ENCODE assay signal across 8 cellular contexts in the genomic region with DNA sequence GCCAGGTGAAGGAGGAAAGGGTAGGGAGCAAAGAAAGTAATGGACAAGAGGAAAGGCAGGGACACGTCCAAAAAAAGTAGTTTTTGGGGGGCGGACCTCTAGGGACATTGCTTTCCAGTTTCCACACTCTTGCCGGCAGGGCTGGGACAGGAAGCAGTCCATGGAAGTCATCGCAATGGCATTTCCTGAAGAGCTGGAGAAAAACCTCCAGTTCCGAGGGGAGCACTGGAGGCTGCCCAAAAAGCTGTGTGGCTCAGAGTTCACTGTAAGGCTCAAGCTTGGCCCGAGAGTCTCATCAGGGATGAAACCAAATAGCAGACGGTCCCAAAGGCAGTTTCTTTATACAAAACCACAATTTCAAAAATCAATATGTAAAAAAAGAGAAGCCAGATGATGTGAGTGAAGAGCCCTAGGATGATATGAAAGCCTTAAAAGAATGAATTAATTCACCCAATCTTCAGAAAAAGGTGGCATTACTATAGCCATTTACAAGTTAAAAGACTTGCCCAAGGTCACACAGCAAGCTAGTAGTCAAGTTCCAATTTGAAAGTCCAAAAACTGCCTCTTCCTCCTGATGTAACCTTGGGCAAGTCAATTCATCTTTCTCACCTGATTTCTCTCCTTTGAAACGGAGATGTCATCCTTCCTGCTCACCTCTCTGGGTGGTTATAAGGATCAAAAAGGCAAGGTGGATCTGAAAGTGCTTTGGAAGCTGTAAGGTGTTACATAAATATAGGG. TPM values are rescaled to one million over a fixed set of nuclear protein-coding genes. Genes with fewer than 3 reads are reported as not detected.
DNase-seq lines count a peak whose midpoint lies in the region; ATAC-seq, FAIRE-seq and TF ChIP-seq lines count a peak whose summit lies in the region.

No MANE protein-coding gene starts in this region.

- peaks cover 70 to 98% (median 86%) of the 10 kb centered on the region in 4 donors for H3K4me1 Mint-ChIP-seq in CD4-positive, alpha-beta memory T cell
- peaks cover 54 to 91% (median 85%) of the 10 kb centered on the region in 7 donors for H3K4me1 Mint-ChIP-seq in naive thymus-derived CD4-positive, alpha-beta T cell

- H3K36me3 ChIP-seq in CD4-positive, alpha-beta memory T cell (ENCODE audit: insufficient read depth, low read length), result peaks cover 27% of the 10 kb centered on the region
- peaks cover 0 to 34% (median 0%) of the 10 kb centered on the region in 3 experiments for H3K36me3 ChIP-seq in naive thymus-derived CD4-positive, alpha-beta T cell (ENCODE audit: control insufficient read depth in 2 of 3, insufficient read depth in 3 of 3, low read length in 3 of 3)

- H3K4me3 Mint-ChIP-seq in CD4-positive, alpha-beta memory T cell, result peak overlapping the region in 4 of 8 donors; percentile 8 to 52 (median 49)
- H3K4me3 Mint-ChIP-seq in naive thymus-derived CD4-positive, alpha-beta T cell, result peak overlapping the region in 1 of 10 donors; percentile 50

- H3K27me3 ChIP-seq in CD4-positive, alpha-beta memory T cell (ENCODE audit: insufficient read depth, low read length), result no peaks in the 10 kb centered on the region
- no peaks in the 10 kb centered on the region for H3K27me3 ChIP-seq in naive thymus-derived CD4-positive, alpha-beta T cell (ENCODE audit: control insufficient read depth in 2 of 2, insufficient read depth in 2 of 2, low read length in 2 of 2)

- intact Hi-C loops in CD4-positive, alpha-beta memory T cell (cut with micrococcal nuclease), result no loop called here
- intact Hi-C loops in naive thymus-derived CD4-positive, alpha-beta T cell (cut with micrococcal nuclease), result loop anchor here in 1 of 2 donors (1.0 kb wide), 1 partner anchor 8 kb away; no protein-coding TSS in a partner anchor

- FAIRE-seq in GM12892 (lab: Jason Lieb, UNC), result no peak

- H3K27ac Mint-ChIP-seq in CD4-positive, alpha-beta memory T cell, result peak overlapping the region; percentile 63 to 91 (median 80)
- peak overlapping the region; percentile 2 to 65 (median 41) for H3K27ac Mint-ChIP-seq in naive thymus-derived CD4-positive, alpha-beta T cell

- H3K9me3 Mint-ChIP-seq in CD4-positive, alpha-beta memory T cell, result no peaks in the 10 kb centered on the region
- no peaks in the 10 kb centered on the region for H3K9me3 Mint-ChIP-seq in naive thymus-derived CD4-positive, alpha-beta T cell

- H3K4me3 ChIP-seq in CD4-positive, alpha-beta memory T cell (ENCODE audit: low read length in 2 of 2), result no peak overlapping the region
- H3K4me3 ChIP-seq in naive thymus-derived CD4-positive, alpha-beta T cell (ENCODE audit: low read length), result no peak overlapping the region

- H3K9me3 ChIP-seq in CD4-positive, alpha-beta memory T cell (ENCODE audit: control insufficient read depth in 1 of 2, low read length in 2 of 2), result no peaks in the 10 kb centered on the region
- no peaks in the 10 kb centered on the region for H3K9me3 ChIP-seq in naive thymus-derived CD4-positive, alpha-beta T cell (ENCODE audit: control insufficient read depth in 2 of 3, low read length in 3 of 3)

- no peak for ATAC-seq in naive thymus-derived CD4-positive, alpha-beta T cell

- no peak for TF ChIP-seq POLR2A in GM12892 (IDR thresholded peaks at IDR 0.05; ENCODE audit: low read depth, low read length)

- POLR2A ChIA-PET in CD4-positive, alpha-beta memory T cell (lab: Charles Lee; ENCODE audit: partially characterized antibody), result interaction anchor here (0.5 to 1.7 kb wide), 3 partner anchors 10 to 62 kb away, joined by 3 to 6 read pairs (median 3); no protein-coding TSS in a partner anchor
- POLR2A ChIA-PET in naive thymus-derived CD4-positive, alpha-beta T cell (lab: Charles Lee), result interaction anchor here (1.3 kb wide), 1 partner anchor 10 kb away, joined by 5 read pairs; a partner anchor contains a TSS

- H3K36me3 Mint-ChIP-seq in CD4-positive, alpha-beta memory T cell, result peaks cover 55 to 68% of the 10 kb centered on the region in 2 donors
- peaks cover 12 to 57% (median 27%) of the 10 kb centered on the region in 5 donors for H3K36me3 Mint-ChIP-seq in naive thymus-derived CD4-positive, alpha-beta T cell

- no peaks in the 10 kb centered on the region for H3K27me3 Mint-ChIP-seq in CD4-positive, alpha-beta memory T cell
- H3K27me3 Mint-ChIP-seq in naive thymus-derived CD4-positive, alpha-beta T cell, result no peaks in the 10 kb centered on the region

- no peak for DNase-seq in CD4-positive, alpha-beta memory T cell
- peak; percentile 28 for DNase-seq in RPMI8226
- no peak for DNase-seq in epithelial cell of prostate (ENCODE audit: low read depth, low spot score)
- no peak for DNase-seq in naive thymus-derived CD4-positive, alpha-beta T cell
- no peak for DNase-seq in KG1 (lab: John Stamatoyannopoulos, UW)
- no peak for DNase-seq in globus pallidus (ENCODE audit: low spot score)
- no peak for DNase-seq in GM12892 (ENCODE audit: insufficient read length)
- DNase-seq in amniotic stem cell (lab: John Stamatoyannopoulos, UW), result no peak

- H3K4me1 ChIP-seq in CD4-positive, alpha-beta memory T cell (ENCODE audit: insufficient read depth, low read length), result peaks cover 93% of the 10 kb centered on the region
- H3K4me1 ChIP-seq in naive thymus-derived CD4-positive, alpha-beta T cell (ENCODE audit: control insufficient read depth in 2 of 2, insufficient read depth in 2 of 2, low read length in 2 of 2), result peaks cover 20 to 58% of the 10 kb centered on the region in 2 donors

- CTCF ChIA-PET in CD4-positive, alpha-beta memory T cell (lab: Charles Lee; ENCODE audit: partially characterized antibody), result interaction anchor here (5.1 to 13.8 kb wide), 2 partner anchors 10 to 52 kb away, joined by 31 to 581 read pairs; a partner anchor contains a TSS
- CTCF ChIA-PET in naive thymus-derived CD4-positive, alpha-beta T cell (lab: Charles Lee), result interaction anchor here (0.6 kb wide), 1 partner anchor 14 kb away, joined by 3 read pairs; no protein-coding TSS in a partner anchor

- H3K27ac ChIP-seq in CD4-positive, alpha-beta memory T cell (ENCODE audit: low read depth, low read length), result no peak overlapping the region
- peak overlapping the region; percentile 100 for H3K27ac ChIP-seq in epithelial cell of prostate
- H3K27ac ChIP-seq in naive thymus-derived CD4-positive, alpha-beta T cell (ENCODE audit: low read depth, low read length), result peak overlapping the region; percentile 27

RNA-seq across cellular contexts. Expression of a gene that starts 9.2 kb away (rescaled TPM):
- 10 to 100 TPM; 20.3 to 20.8 TPM for total RNA-seq in CD4-positive, alpha-beta memory T cell
- polyA plus RNA-seq in CD4-positive, alpha-beta memory T cell, result 10 to 100 TPM; 22.8 to 26.1 TPM
- 100 to 1,000 TPM in 1 of 5 experiments, 10 to 100 TPM in 4; 15.0 to 111 (median 19.4) TPM for total RNA-seq in naive thymus-derived CD4-positive, alpha-beta T cell
- 10 to 100 TPM; 11.5 to 12.7 TPM for polyA plus RNA-seq in naive thymus-derived CD4-positive, alpha-beta T cell
- polyA plus RNA-seq in GM12892 (2012; ENCODE audit: missing spikeins), result 45.0 TPM

RNA-seq across cellular contexts. Expression of a gene that starts 25.6 kb away (rescaled TPM):
- total RNA-seq in CD4-positive, alpha-beta memory T cell, result under 1 TPM; 0.30 to 0.44 TPM
- under 1 TPM; 0.76 to 0.85 TPM for polyA plus RNA-seq in CD4-positive, alpha-beta memory T cell
- total RNA-seq in naive thymus-derived CD4-positive, alpha-beta T cell, result 10 to 100 TPM in 1 of 5 experiments, under 1 TPM in 4; 0.16 to 84.3 (median 0.43) TPM
- under 1 TPM in 1 of 2 donors, not detected in 1; 0.09 TPM for polyA plus RNA-seq in naive thymus-derived CD4-positive, alpha-beta T cell
- 35.8 TPM for polyA plus RNA-seq in GM12892 (2012; ENCODE audit: missing spikeins)
